In the genomic region with DNA sequence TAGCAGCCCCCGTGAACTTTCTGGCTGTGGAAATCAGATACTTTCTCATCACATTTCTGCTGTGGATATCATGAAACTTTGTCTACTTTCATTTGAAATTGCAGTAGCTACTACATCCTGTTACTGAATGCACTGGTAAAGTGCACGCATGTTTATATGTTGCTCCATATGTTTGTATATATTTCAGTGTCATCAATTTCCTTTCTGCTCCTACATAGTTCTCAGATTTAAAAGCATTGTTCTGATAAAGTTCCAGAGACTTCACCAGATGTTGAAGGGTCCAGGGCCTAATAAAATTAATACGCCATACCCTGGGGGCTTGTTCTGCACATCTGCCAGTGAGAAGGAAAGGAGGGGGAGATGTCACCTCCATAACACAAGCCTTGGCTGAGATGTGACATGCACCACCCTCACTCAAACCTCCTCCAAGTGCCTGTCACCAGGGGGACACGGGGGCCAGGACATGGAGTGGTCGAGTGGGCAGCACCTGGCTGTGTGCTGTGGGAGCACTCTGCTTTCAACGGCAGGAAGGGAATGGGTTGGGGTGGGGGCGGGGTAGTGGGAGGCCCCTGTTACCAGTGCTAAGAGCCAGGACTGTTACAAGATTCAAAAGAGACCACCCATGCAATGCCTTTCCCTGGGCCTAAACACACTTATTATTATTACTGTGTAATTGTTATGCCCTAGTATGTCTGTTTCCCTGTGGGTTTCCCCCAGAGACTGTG, we compare ENCODE assay signal across 1 cellular context.
TF ChIP-seq lines count a peak whose summit lies in the region.

No MANE protein-coding gene starts in this region.

TF ChIP-seq in SK-N-SH treated with all-trans-retinoic acid at 6 μM for 48 hours, 23 proteins besides CTCF, POLR2A, EP300 and RAD21 (continued from another document):
- TF ChIP-seq POU6F1 (CRISPR knock-in tag; IDR thresholded peaks at IDR 0.05; ENCODE audit: borderline replicate concordance, low read depth): no peak
